Comparison of ENCODE assay signal across 12 cellular contexts in the genomic region with DNA sequence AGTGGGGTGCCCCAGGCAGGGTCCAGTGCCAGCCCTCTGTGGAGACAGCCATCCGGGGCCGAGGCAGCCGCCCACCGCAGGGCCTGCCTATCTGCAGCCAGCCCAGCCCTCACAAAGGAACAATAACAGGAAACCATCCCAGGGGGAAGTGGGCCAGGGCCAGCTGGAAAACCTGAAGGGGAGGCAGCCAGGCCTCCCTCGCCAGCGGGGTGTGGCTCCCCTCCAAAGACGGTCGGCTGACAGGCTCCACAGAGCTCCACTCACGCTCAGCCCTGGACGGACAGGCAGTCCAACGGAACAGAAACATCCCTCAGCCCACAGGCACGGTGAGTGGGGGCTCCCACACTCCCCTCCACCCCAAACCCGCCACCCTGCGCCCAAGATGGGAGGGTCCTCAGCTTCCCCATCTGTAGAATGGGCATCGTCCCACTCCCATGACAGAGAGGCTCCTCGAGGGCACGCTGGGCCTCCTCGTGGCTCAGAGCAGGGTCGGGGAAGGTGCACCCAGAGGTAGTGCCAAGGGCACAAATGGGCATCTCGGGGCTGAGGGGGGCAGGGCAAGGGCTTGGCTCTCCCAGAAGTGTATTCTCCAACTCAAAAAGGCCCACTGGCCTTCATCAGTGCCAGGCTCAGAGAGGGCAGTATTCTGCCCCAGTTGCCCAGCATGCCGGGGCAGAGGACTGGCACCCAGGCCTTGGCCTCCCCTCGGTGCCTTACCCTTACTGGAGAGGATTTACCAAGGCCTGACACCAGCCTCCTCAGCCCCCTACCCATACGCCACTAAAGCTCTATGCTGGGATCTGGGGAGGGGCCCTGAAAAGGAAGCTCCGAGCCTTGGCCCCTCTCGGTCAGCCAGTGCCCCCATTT. TPM values are rescaled to one million over a fixed set of nuclear protein-coding genes. Genes with fewer than 3 reads are reported as not detected.
DNase-seq lines count a peak whose midpoint lies in the region; ATAC-seq, FAIRE-seq and TF ChIP-seq lines count a peak whose summit lies in the region.
"Had no signal": no experiment of that assay in that cellular context is flagged by ENCODE, and none has a peak within 500 bp of the region (broad histone marks: within the 10 kb centered on the region; RNA-seq: fewer than 3 reads in every experiment).

A gene with protein sequence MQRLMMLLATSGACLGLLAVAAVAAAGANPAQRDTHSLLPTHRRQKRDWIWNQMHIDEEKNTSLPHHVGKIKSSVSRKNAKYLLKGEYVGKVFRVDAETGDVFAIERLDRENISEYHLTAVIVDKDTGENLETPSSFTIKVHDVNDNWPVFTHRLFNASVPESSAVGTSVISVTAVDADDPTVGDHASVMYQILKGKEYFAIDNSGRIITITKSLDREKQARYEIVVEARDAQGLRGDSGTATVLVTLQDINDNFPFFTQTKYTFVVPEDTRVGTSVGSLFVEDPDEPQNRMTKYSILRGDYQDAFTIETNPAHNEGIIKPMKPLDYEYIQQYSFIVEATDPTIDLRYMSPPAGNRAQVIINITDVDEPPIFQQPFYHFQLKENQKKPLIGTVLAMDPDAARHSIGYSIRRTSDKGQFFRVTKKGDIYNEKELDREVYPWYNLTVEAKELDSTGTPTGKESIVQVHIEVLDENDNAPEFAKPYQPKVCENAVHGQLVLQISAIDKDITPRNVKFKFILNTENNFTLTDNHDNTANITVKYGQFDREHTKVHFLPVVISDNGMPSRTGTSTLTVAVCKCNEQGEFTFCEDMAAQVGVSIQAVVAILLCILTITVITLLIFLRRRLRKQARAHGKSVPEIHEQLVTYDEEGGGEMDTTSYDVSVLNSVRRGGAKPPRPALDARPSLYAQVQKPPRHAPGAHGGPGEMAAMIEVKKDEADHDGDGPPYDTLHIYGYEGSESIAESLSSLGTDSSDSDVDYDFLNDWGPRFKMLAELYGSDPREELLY (plus strand): TSS at position 259 of the 867 bp plus-strand sequence. CDS start 12,647 bp downstream, outside the sequence.

- H3K9me3 Mint-ChIP-seq in immature natural killer cell: no peaks in the 10 kb centered on the region

- H3K9ac ChIP-seq in kidney (ENCODE audit: low read length in 2 of 2) (peak within 1 kb of the TSS in 1 of 2 donors; percentile 67), skeletal muscle tissue (ENCODE audit: low read depth in 1 of 3, low read length in 3 of 3) (peak within 1 kb of the TSS; percentile 72 to 80 (median 74))

- H3K4me3 Mint-ChIP-seq in immature natural killer cell: no peak within 1 kb of the TSS

- no peaks in the 10 kb centered on the region for H3K27me3 ChIP-seq in H7 (ENCODE audit: control insufficient read depth, insufficient read depth, low read length)
- peaks cover 9 to 16% (median 13%) of the 10 kb centered on the region in 3 donors for H3K27me3 ChIP-seq in skeletal muscle tissue (ENCODE audit: control insufficient read depth in 3 of 3, insufficient read depth in 3 of 3, low read length in 3 of 3)

- no peak for TF ChIP-seq CTCF in kidney (IDR thresholded peaks at IDR 0.05; ENCODE audit: borderline replicate concordance, extremely low read depth, insufficient read depth)

- H3K4me1 ChIP-seq in kidney (ENCODE audit: control insufficient read depth in 1 of 2, insufficient read depth in 1 of 2, low read depth in 1 of 2, low read length in 2 of 2) (peaks cover 0 to 5% of the 10 kb centered on the region in 2 donors), skeletal muscle tissue (ENCODE audit: control insufficient read depth in 3 of 3, insufficient read depth in 3 of 3, low read length in 3 of 3) (peaks cover 25 to 36% (median 35%) of the 10 kb centered on the region in 3 donors)

- H3K27ac ChIP-seq in kidney (ENCODE audit: low read depth in 2 of 2, low read length in 2 of 2) (peak within 1 kb of the TSS; percentile 82 to 86), skeletal muscle tissue (ENCODE audit: low read depth, low read length) (peak within 1 kb of the TSS; percentile 80)

- H3K27me3 Mint-ChIP-seq in immature natural killer cell (ENCODE audit: low read depth in 3 of 3): peaks cover 4 to 10% (median 5%) of the 10 kb centered on the region in 3 donors

- H3K4me3 ChIP-seq in H7 (ENCODE audit: insufficient read depth, low read depth, low read length) (no peak within 1 kb of the TSS), kidney (ENCODE audit: low read length in 2 of 2) (peak within 1 kb of the TSS; percentile 33 to 47), skeletal muscle tissue (ENCODE audit: low read length in 3 of 3) (peak within 1 kb of the TSS; percentile 38 to 70 (median 65))

- H3K36me3 Mint-ChIP-seq in immature natural killer cell: peaks cover 0 to 4% (median 0%) of the 10 kb centered on the region in 3 donors

- intact Hi-C loops in kidney (cut with DNase I): no loop called here

- DNase-seq in H7 (peak; percentile 57), cerebellum (ENCODE audit: low spot score) (peak; percentile 62), kidney (peak; percentile 87), immature natural killer cell (no peak), NCI-H1930 (lab: John Stamatoyannopoulos, UW) (no peak)
- DNase-seq: activated T-cell treated with anti-CD3 and anti-CD28 coated beads, Interleukin-2, amount 50 U/mL, for 48 hours; effector CD8-positive, alpha-beta T cell; NCI-H524 treated with DMSO at 0.1 percent for 48 hours had no signal

- H3K9me3 ChIP-seq in kidney (ENCODE audit: control insufficient read depth in 1 of 2, low read length in 2 of 2) (no peaks in the 10 kb centered on the region), skeletal muscle tissue (ENCODE audit: control insufficient read depth in 3 of 3, low read length in 3 of 3) (no peaks in the 10 kb centered on the region)

- no peaks in the 10 kb centered on the region for H3K4me1 Mint-ChIP-seq in immature natural killer cell

- no peak within 1 kb of the TSS for H3K27ac Mint-ChIP-seq in immature natural killer cell

- no peak for FAIRE-seq in kidney (lab: Jason Lieb, UNC)

- no peaks in the 10 kb centered on the region for H3K36me3 ChIP-seq in H7 (replicated peaks; ENCODE audit: control insufficient read depth, insufficient read depth, low read length)
- no peaks in the 10 kb centered on the region for H3K36me3 ChIP-seq in kidney (ENCODE audit: control insufficient read depth in 1 of 2, insufficient read depth in 2 of 2, low read length in 2 of 2)
- peaks cover 0 to 2% (median 0%) of the 10 kb centered on the region in 3 donors for H3K36me3 ChIP-seq in skeletal muscle tissue (ENCODE audit: control insufficient read depth in 3 of 3, insufficient read depth in 3 of 3, low read length in 3 of 3)

- no peak for ATAC-seq in GM19452 (IDR thresholded peaks at IDR 0.05; ENCODE audit: unreplicated experiment)
- no peak for ATAC-seq in GM18907 (IDR thresholded peaks at IDR 0.05; ENCODE audit: unreplicated experiment)

RNA-seq across cellular contexts. Expression of the gene that starts here (rescaled TPM):
- not detected in 2 replicates for total RNA-seq in H7 (2014; rRNA removed; shearing (Covaris generic))
- total RNA-seq in cerebellum: 13.4 TPM
- 41.3 TPM for total RNA-seq in kidney
- polyA plus RNA-seq in kidney (ENCODE audit: insufficient read depth, low read depth, low replicate concordance): 13.9 TPM
- total RNA-seq in skeletal muscle tissue: 42.8 TPM
- polyA plus RNA-seq in immature natural killer cell: not detected
- total RNA-seq: T-helper 2 cell treated with Interferon-gamma antibody and Interleukin-4, amounts not matched to agents 100 ng/mL and 5 ng/mL, for 36 hours had no signal

Comparison
In these comparisons a context has a peak if more than half of its experiments do, and no peak if none do; other contexts are left out.
1. RNA of the gene that starts here (total RNA-seq): 42.8 TPM in skeletal muscle tissue (single experiment), 41.3 TPM in kidney (single experiment) and 13.4 TPM in cerebellum (single experiment); not detected in H7; every median in the first group is over 10 times any median in the second.
2. RNA of the gene that starts here (polyA plus RNA-seq): 13.9 TPM in kidney (single experiment); not detected in immature natural killer cell; every median in the first group is over 10 times any median in the second.
3. Peak in DNase-seq in H7; RNA of the gene not detected or under 1 TPM.
4. DNase-seq: peak in cerebellum (single experiment) and kidney (single experiment); none in immature natural killer cell (0 of 3) and NCI-H1930 (0 of 2).